Comparison of ENCODE assay signal across 8 cellular contexts in the genomic region with DNA sequence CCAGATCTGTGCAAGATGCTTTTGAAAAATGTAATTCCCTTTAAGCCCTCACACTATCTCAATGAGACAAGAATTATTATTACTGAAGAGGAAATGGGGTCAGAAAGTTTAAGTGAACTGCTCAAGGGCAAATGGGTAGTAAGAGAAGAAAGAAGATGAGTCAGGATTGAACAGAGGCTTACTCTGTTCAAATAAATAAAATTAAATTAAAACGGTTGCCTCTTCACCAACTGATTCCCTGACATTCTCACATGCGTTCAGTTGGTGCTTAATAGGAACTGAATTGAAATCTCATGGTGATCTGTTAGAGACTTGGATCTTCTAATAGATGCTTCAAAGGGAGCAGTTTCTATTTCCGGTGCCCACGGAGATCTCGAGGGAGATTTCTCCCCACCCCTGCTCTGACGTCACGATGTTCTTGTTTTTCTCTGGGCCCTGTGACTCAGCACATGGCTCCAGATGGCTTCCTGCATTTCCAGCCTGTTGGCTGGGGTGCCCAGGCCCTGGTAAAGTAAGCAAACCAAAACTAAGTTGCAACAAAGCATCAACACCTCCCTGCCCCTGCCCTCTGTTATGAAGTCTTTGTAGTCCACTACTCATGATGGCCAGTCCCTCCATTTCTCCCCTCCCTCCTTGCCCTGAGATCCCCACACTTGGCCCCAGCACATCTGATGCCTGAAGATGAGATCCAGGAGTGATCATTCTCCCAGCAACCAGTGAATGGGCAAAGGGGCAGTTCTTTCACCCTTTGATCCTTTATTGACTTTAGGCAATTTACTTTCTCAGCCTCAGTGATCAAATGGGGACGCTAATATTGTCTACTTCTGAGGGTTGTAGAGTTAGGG.
A peak's percentile ranks its signal among the peaks of the same experiment; 100 is the strongest.
DNase-seq lines count a peak whose midpoint lies in the region; ATAC-seq and TF ChIP-seq lines count a peak whose summit lies in the region.

No MANE protein-coding gene starts in this region.

- H3K4me1 Mint-ChIP-seq in activated T-cell treated with anti-CD3 and anti-CD28 coated beads, Interleukin-2, amount 50 U/mL, for 4 hours (ENCODE audit: low read depth): peaks cover 31% of the 10 kb centered on the region
- H3K4me1 Mint-ChIP-seq in nephron progenitor cell: peaks cover 65% of the 10 kb centered on the region

- no peaks in the 10 kb centered on the region for H3K27me3 ChIP-seq in esophagus squamous epithelium

- H3K27ac ChIP-seq in OCI-LY7 (ENCODE audit: low read depth, low read length, poor library complexity, severe bottlenecking) (peak overlapping the region; percentile 12), esophagus squamous epithelium (peak overlapping the region; percentile 77 to 93 (median 90))

- H3K36me3 Mint-ChIP-seq in activated T-cell treated with anti-CD3 and anti-CD28 coated beads, Interleukin-2, amount 50 U/mL, for 4 hours (ENCODE audit: insufficient read depth): no peaks in the 10 kb centered on the region
- no peaks in the 10 kb centered on the region for H3K36me3 Mint-ChIP-seq in nephron progenitor cell (ENCODE audit: low read depth)

- peaks cover 60% of the 10 kb centered on the region for H3K4me1 ChIP-seq in OCI-LY7 (ENCODE audit: insufficient read depth, low read length, poor library complexity, severe bottlenecking)
- peaks cover 14 to 34% (median 20%) of the 10 kb centered on the region in 3 donors for H3K4me1 ChIP-seq in esophagus squamous epithelium

- TF ChIP-seq POLR2A in esophagus squamous epithelium (IDR thresholded peaks at IDR 0.05): no peak

- CTCF ChIA-PET in OCI-LY7 (lab: Charles Lee; ENCODE audit: unreplicated experiment): no interaction called here

- H3K4me3 Mint-ChIP-seq in activated T-cell treated with anti-CD3 and anti-CD28 coated beads, Interleukin-2, amount 50 U/mL, for 4 hours: peak overlapping the region; percentile 4
- no peak overlapping the region for H3K4me3 Mint-ChIP-seq in nephron progenitor cell

- no peaks in the 10 kb centered on the region for H3K79me2 ChIP-seq in OCI-LY7 (ENCODE audit: insufficient read depth, low read depth, low read length)

- H3K9me3 Mint-ChIP-seq in activated T-cell treated with anti-CD3 and anti-CD28 coated beads, Interleukin-2, amount 50 U/mL, for 4 hours: no peaks in the 10 kb centered on the region
- no peaks in the 10 kb centered on the region for H3K9me3 Mint-ChIP-seq in nephron progenitor cell

- peak; percentile 79 to 84 for ATAC-seq in activated T-cell treated with anti-CD3 and anti-CD28 coated beads, Interleukin-2, amount 50 U/mL, for 4 hours
- peak; percentile 47 for ATAC-seq in stimulated activated naive CD8-positive, alpha-beta T cell treated with anti-CD3 and anti-CD28 coated beads, Interleukin-15, Interleukin-2, amounts not matched to agents 100 U/mL and 50 U/mL, for 24 hours
- no peak for ATAC-seq in HG03432 (IDR thresholded peaks at IDR 0.05; ENCODE audit: unreplicated experiment)

- BruUV-seq in OCI-LY7 (replicated peaks; lab: Mats Ljungman, UMichigan): no TSS peak

- TF ChIP-seq CTCF in OCI-LY7 (conservative IDR thresholded peaks at IDR 0.05; ENCODE audit: low read length) (no peak), esophagus squamous epithelium (IDR thresholded peaks at IDR 0.05) (no peak), nephron progenitor cell (IDR thresholded peaks at IDR 0.05) (no peak)

- H3K27ac Mint-ChIP-seq in nephron progenitor cell: peak overlapping the region; percentile 44

- H3K9me2 ChIP-seq in OCI-LY7 (ENCODE audit: insufficient read depth, low read length): no peaks in the 10 kb centered on the region

- no peak overlapping the region for H3K4me3 ChIP-seq in OCI-LY7 (ENCODE audit: low read depth, low read length, poor library complexity, severe bottlenecking)
- peak overlapping the region in 1 of 4 donors; percentile 31 for H3K4me3 ChIP-seq in esophagus squamous epithelium

- H3K36me3 ChIP-seq in OCI-LY7 (ENCODE audit: insufficient read depth, low read length) (no peaks in the 10 kb centered on the region), esophagus squamous epithelium (no peaks in the 10 kb centered on the region)

- no peaks in the 10 kb centered on the region for H3K9me3 ChIP-seq in OCI-LY7 (ENCODE audit: low read length)
- no peaks in the 10 kb centered on the region for H3K9me3 ChIP-seq in esophagus squamous epithelium

- peak; percentile 86 for DNase-seq in Daoy (ENCODE audit: low read depth)
- peak; percentile 75 for DNase-seq in OCI-LY7 (ENCODE audit: low spot score)
- peak; percentile 66 for DNase-seq in activated T-cell treated with anti-CD3 and anti-CD28 coated beads, Interleukin-2, amount 50 U/mL, for 4 hours
- DNase-seq in esophagus squamous epithelium (lab: John Stamatoyannopoulos, UW): peak; percentile 32
- DNase-seq in nephron progenitor cell: no peak
- DNase-seq in stimulated activated naive CD8-positive, alpha-beta T cell treated with anti-CD3 and anti-CD28 coated beads, Interleukin-15, Interleukin-2, amounts not matched to agents 100 U/mL and 50 U/mL, for 24 hours: peak; percentile 63
- no peak for DNase-seq in NCI-H345 treated with DMSO at 0.1 percent for 48 hours (lab: John Stamatoyannopoulos, UW; ENCODE audit: unreplicated experiment)

- H4K20me1 ChIP-seq in OCI-LY7 (ENCODE audit: insufficient read depth, low read length): no peaks in the 10 kb centered on the region

- intact Hi-C loops in OCI-LY7 (cut with micrococcal nuclease; ENCODE audit: unreplicated experiment) (no loop called here), esophagus squamous epithelium (cut with DNase I) (loop anchor here (10.0 kb wide), 1 partner anchor 103 kb away; a partner anchor contains a TSS)

- POLR2A ChIA-PET in OCI-LY7 (lab: Charles Lee): interaction anchor here (1.2 to 2.0 kb wide), 2 partner anchors 17 to 39 kb away, joined by 3 to 7 read pairs; no protein-coding TSS in a partner anchor

- H2AFZ ChIP-seq in OCI-LY7 (ENCODE audit: low read length): peak overlapping the region; percentile 77

- no peaks in the 10 kb centered on the region for H3K27me3 Mint-ChIP-seq in activated T-cell treated with anti-CD3 and anti-CD28 coated beads, Interleukin-2, amount 50 U/mL, for 4 hours (ENCODE audit: low read depth)
- peaks cover 11% of the 10 kb centered on the region for H3K27me3 Mint-ChIP-seq in nephron progenitor cell (ENCODE audit: low read depth, poor library complexity)

- WGBS in esophagus squamous epithelium, 2 donors: 16% methylated on average over 8 of the region's 8 CpGs

- H3K4me2 ChIP-seq in OCI-LY7 (ENCODE audit: low read length): peak overlapping the region; percentile 50

Comparison
In these comparisons a context has a peak if more than half of its experiments do, and no peak if none do; other contexts are left out.
1. DNase-seq: peak in Daoy (single experiment), OCI-LY7 (single experiment), activated T-cell treated with anti-CD3 and anti-CD28 coated beads, Interleukin-2, amount 50 U/mL, for 4 hours (single experiment), esophagus squamous epithelium (single experiment) and stimulated activated naive CD8-positive, alpha-beta T cell treated with anti-CD3 and anti-CD28 coated beads, Interleukin-15, Interleukin-2, amounts not matched to agents 100 U/mL and 50 U/mL, for 24 hours (single experiment); none in nephron progenitor cell (single experiment) and NCI-H345 treated with DMSO at 0.1 percent for 48 hours (single experiment).